In the genomic region with DNA sequence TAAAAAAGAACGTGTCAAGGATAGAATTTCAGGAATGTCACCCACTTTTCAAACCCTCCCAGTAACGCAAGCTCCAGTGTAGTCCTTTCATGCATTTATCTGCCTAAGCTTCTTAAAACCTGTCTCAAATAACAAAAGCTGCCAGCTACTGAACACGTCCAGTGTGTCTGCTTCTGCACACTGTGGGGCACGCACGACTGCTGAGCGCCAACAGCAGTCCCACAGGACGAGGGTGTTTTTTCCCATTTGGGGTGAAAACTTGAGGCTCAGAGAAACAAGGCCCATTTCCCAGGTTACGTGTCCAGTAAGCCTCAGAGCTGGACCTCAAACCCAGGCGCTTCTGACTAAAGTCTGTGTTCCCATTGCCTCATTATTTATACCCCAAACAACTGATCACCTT, we compare ENCODE assay signal across 16 cellular contexts. TPM values are rescaled to one million over a fixed set of nuclear protein-coding genes. Genes with fewer than 3 reads are reported as not detected.
DNase-seq lines count a peak whose midpoint lies in the region; TF ChIP-seq lines count a peak whose summit lies in the region.
"Had no signal": no experiment of that assay in that cellular context is flagged by ENCODE, and none has a peak within 500 bp of the region (broad histone marks: within the 10 kb centered on the region; RNA-seq: fewer than 3 reads in every experiment).

No MANE protein-coding gene starts in this region.

- H3K9me3 ChIP-seq in neural progenitor cell (ENCODE audit: low read depth): no peaks in the 10 kb centered on the region
- H3K9me3 ChIP-seq: BLaER1 treated with 17β-estradiol and CSF1 and Interleukin-3, amounts not matched to agents 10 nM and 100 nM had no signal

- no peak overlapping the region for H3K4me2 ChIP-seq in neural progenitor cell
- H3K4me2 ChIP-seq: BLaER1 treated with 17β-estradiol and CSF1 and Interleukin-3, amounts not matched to agents 10 nM and 100 nM had no signal

- no peak overlapping the region for H3K9ac ChIP-seq in neural progenitor cell
- H3K9ac ChIP-seq: BLaER1 treated with 17β-estradiol and CSF1 and Interleukin-3, amounts not matched to agents 10 nM and 100 nM had no signal

- no peaks in the 10 kb centered on the region for H3K27me3 Mint-ChIP-seq in neural progenitor cell (ENCODE audit: insufficient read depth, low read depth)
- no peaks in the 10 kb centered on the region for H3K27me3 Mint-ChIP-seq in activated CD4-positive, alpha-beta T cell treated with anti-CD3 and anti-CD28 coated beads, Interleukin-2, amount 10 ng/mL, durations not matched to agents 24 days and 14 days
- H3K27me3 Mint-ChIP-seq: CD4-positive, CD25-positive, alpha-beta regulatory T cell had no signal

- peaks cover 4% of the 10 kb centered on the region for H3K4me1 Mint-ChIP-seq in neural progenitor cell
- no peaks in the 10 kb centered on the region for H3K4me1 Mint-ChIP-seq in activated CD4-positive, alpha-beta T cell treated with anti-CD3 and anti-CD28 coated beads, Interleukin-2, amount 10 ng/mL, durations not matched to agents 24 days and 14 days

- H3K9me3 Mint-ChIP-seq in neural progenitor cell: no peaks in the 10 kb centered on the region
- H3K9me3 Mint-ChIP-seq in activated CD4-positive, alpha-beta T cell treated with anti-CD3 and anti-CD28 coated beads, Interleukin-2, amount 10 ng/mL, durations not matched to agents 24 days and 14 days: no peaks in the 10 kb centered on the region
- H3K9me3 Mint-ChIP-seq: CD4-positive, CD25-positive, alpha-beta regulatory T cell had no signal

- H4K20me1 ChIP-seq in neural progenitor cell (ENCODE audit: low read depth): no peaks in the 10 kb centered on the region

- no peaks in the 10 kb centered on the region for H3K4me1 ChIP-seq in neural progenitor cell

- H3K4me3 Mint-ChIP-seq in neural progenitor cell: peak overlapping the region; percentile 38
- H3K4me3 Mint-ChIP-seq in activated CD4-positive, alpha-beta T cell treated with anti-CD3 and anti-CD28 coated beads, Interleukin-2, amount 10 ng/mL, durations not matched to agents 24 days and 14 days: no peak overlapping the region
- H3K4me3 Mint-ChIP-seq: CD4-positive, CD25-positive, alpha-beta regulatory T cell had no signal

- H2AFZ ChIP-seq in neural progenitor cell (replicated peaks): no peak overlapping the region

- H3K4me3 ChIP-seq in neural progenitor cell: no peak overlapping the region
- H3K4me3 ChIP-seq: BLaER1 treated with 17β-estradiol and CSF1 and Interleukin-3, amounts not matched to agents 10 nM and 100 nM had no signal

- H3K27ac ChIP-seq in neural progenitor cell: no peak overlapping the region
- H3K27ac ChIP-seq: BLaER1 treated with 17β-estradiol and CSF1 and Interleukin-3, amounts not matched to agents 10 nM and 100 nM had no signal

- H3K36me3 ChIP-seq in neural progenitor cell: no peaks in the 10 kb centered on the region

- peak overlapping the region; percentile 32 for H3K27ac Mint-ChIP-seq in neural progenitor cell
- H3K27ac Mint-ChIP-seq in activated CD4-positive, alpha-beta T cell treated with anti-CD3 and anti-CD28 coated beads, Interleukin-2, amount 10 ng/mL, durations not matched to agents 24 days and 14 days: no peak overlapping the region

- H3K79me2 ChIP-seq in neural progenitor cell (ENCODE audit: low read depth): no peaks in the 10 kb centered on the region

- no peak for TF ChIP-seq CTCF in neural progenitor cell (IDR thresholded peaks at IDR 0.05)

- DNase-seq in activated effector memory CD4-positive, alpha-beta T cell treated with anti-CD3 and anti-CD28 coated beads, Interleukin-2, amount 50 U/mL, for 16 hours: peak; percentile 28
- no peak for DNase-seq in activated effector memory CD4-positive, alpha-beta T cell treated with Interleukin-2 at 50 U/mL for 16 hours
- DNase-seq in NCI-H82 treated with DMSO at 0.1 percent for 48 hours (lab: John Stamatoyannopoulos, UW; ENCODE audit: unreplicated experiment): peak; percentile 53
- peak; percentile 38 for DNase-seq in neural progenitor cell (ENCODE audit: low spot score)
- no peak for DNase-seq in stimulated activated CD4-positive, alpha-beta T cell treated with anti-CD3 and anti-CD28 coated beads, Interleukin-4, amount 100 ng/mL, for 24 hours
- DNase-seq in activated CD4-positive, alpha-beta T cell treated with anti-CD3 and anti-CD28 coated beads for 4 hours: no peak
- DNase-seq in activated CD4-positive, alpha-beta T cell treated with anti-CD3 and anti-CD28 coated beads, Interleukin-2, amount 10 ng/mL, durations not matched to agents 24 days and 14 days: no peak
- DNase-seq: 8988T; Calu3; CD4-positive, CD25-positive, alpha-beta regulatory T cell; DMS153; DND-41; GF-D8; IMR-90; KBM-7 had no signal

- intact Hi-C loops in activated CD4-positive, alpha-beta T cell treated with anti-CD3 and anti-CD28 coated beads, Interleukin-2, amount 10 ng/mL, durations not matched to agents 24 days and 14 days (cut with micrococcal nuclease): no loop called here

- no peaks in the 10 kb centered on the region for H3F3A ChIP-seq in neural progenitor cell (ENCODE audit: low read depth)

- no peaks in the 10 kb centered on the region for H3K27me3 ChIP-seq in neural progenitor cell
- H3K27me3 ChIP-seq: BLaER1 treated with 17β-estradiol and CSF1 and Interleukin-3, amounts not matched to agents 10 nM and 100 nM had no signal

- H3K36me3 Mint-ChIP-seq in neural progenitor cell: peaks cover 18% of the 10 kb centered on the region
- H3K36me3 Mint-ChIP-seq in activated CD4-positive, alpha-beta T cell treated with anti-CD3 and anti-CD28 coated beads, Interleukin-2, amount 10 ng/mL, durations not matched to agents 24 days and 14 days (ENCODE audit: low read depth): peaks cover 45% of the 10 kb centered on the region

RNA-seq across cellular contexts. Expression of gene NTAN1, which starts 17.2 kb away (rescaled TPM):
- total RNA-seq in neural progenitor cell (ENCODE audit: low replicate concordance): 49.2 and 86.0 TPM in 2 replicates
- 26.6 and 30.1 TPM in 2 replicates for total RNA-seq in activated CD4-positive, alpha-beta T cell treated with anti-CD3 and anti-CD28 coated beads, Interleukin-2, amount 10 ng/mL, durations not matched to agents 24 days and 14 days

RNA-seq across cellular contexts. Expression of gene RRN3, which starts 55.4 kb away (rescaled TPM):
- total RNA-seq in neural progenitor cell (ENCODE audit: low replicate concordance): 34.4 and 39.1 TPM in 2 replicates
- total RNA-seq in activated CD4-positive, alpha-beta T cell treated with anti-CD3 and anti-CD28 coated beads, Interleukin-2, amount 10 ng/mL, durations not matched to agents 24 days and 14 days: 34.1 and 38.4 TPM in 2 replicates

Comparison
In these comparisons a context has a peak if more than half of its experiments do, and no peak if none do; other contexts are left out.
1. DNase-seq: peak in activated effector memory CD4-positive, alpha-beta T cell treated with anti-CD3 and anti-CD28 coated beads, Interleukin-2, amount 50 U/mL, for 16 hours (single experiment), NCI-H82 treated with DMSO at 0.1 percent for 48 hours (single experiment) and neural progenitor cell (single experiment); none in activated effector memory CD4-positive, alpha-beta T cell treated with Interleukin-2 at 50 U/mL for 16 hours (single experiment), stimulated activated CD4-positive, alpha-beta T cell treated with anti-CD3 and anti-CD28 coated beads, Interleukin-4, amount 100 ng/mL, for 24 hours (single experiment), activated CD4-positive, alpha-beta T cell treated with anti-CD3 and anti-CD28 coated beads for 4 hours (0 of 2) and activated CD4-positive, alpha-beta T cell treated with anti-CD3 and anti-CD28 coated beads, Interleukin-2, amount 10 ng/mL, durations not matched to agents 24 days and 14 days (single experiment).